17 cellular contexts compared by ENCODE assay signal in the genomic region with DNA sequence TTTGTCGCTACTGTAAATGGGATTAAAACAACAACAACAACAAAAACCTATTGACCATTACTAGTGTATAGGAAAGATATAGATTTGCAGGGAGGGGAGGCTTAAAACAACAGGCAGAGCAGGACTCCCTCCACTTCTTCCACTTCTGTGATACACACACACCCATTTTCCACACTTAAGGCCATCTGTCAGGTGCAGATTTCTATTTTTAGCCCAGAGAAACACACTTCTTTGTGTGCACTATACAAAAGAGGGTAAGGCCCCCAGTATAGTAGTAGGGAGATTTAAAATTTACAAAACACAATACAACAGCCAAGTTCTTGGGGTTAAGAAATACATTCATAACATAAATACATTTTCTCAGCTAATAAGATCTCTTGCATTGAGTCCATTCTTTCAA. TPM values are rescaled to one million over a fixed set of nuclear protein-coding genes. Genes with fewer than 3 reads are reported as not detected.
DNase-seq lines count a peak whose midpoint lies in the region; ATAC-seq, FAIRE-seq and TF ChIP-seq lines count a peak whose summit lies in the region.
"Had no signal": no experiment of that assay in that cellular context is flagged by ENCODE, and none has a peak within 500 bp of the region (broad histone marks: within the 10 kb centered on the region; RNA-seq: fewer than 3 reads in every experiment).

No MANE protein-coding gene starts in this region.

- peaks cover 25% of the 10 kb centered on the region for H3K36me3 ChIP-seq in OCI-LY7 (ENCODE audit: insufficient read depth, low read length)
- peaks cover 8% of the 10 kb centered on the region for H3K36me3 ChIP-seq in iPS-20b (ENCODE audit: insufficient read depth, low read depth, low read length)

- CTCF ChIA-PET in OCI-LY7 (lab: Charles Lee; ENCODE audit: unreplicated experiment) = interaction anchor here (0.6 kb wide), 1 partner anchor 18 kb away, joined by 3 read pairs; no protein-coding TSS in a partner anchor

- H3K9ac ChIP-seq in iPS-20b (ENCODE audit: low read depth, low read length) = peak overlapping the region; percentile 39; the same call in 1 of the 2 replicates

- H3K4me2 ChIP-seq in OCI-LY7 (ENCODE audit: low read length) = peak overlapping the region; percentile 74

- peaks cover 84% of the 10 kb centered on the region for H3K4me1 ChIP-seq in OCI-LY7 (ENCODE audit: insufficient read depth, low read length, poor library complexity, severe bottlenecking)
- peaks cover 15% of the 10 kb centered on the region for H3K4me1 ChIP-seq in iPS-20b (ENCODE audit: insufficient read depth, low read length)

- no peak overlapping the region for H3K27ac Mint-ChIP-seq in osteocyte (ENCODE audit: unreplicated experiment)
- H3K27ac Mint-ChIP-seq: activated CD8-positive, alpha-beta memory T cell treated with anti-CD3 and anti-CD28 coated beads, Interleukin-2, amount 10 ng/mL, durations not matched to agents 7 days and 5 days; activated naive CD4-positive, alpha-beta T cell treated with anti-CD3 and anti-CD28 coated beads, Interleukin-2, amount 50 U/mL, for 24 hours had no signal

- H3K4me3 ChIP-seq in OCI-LY7 (ENCODE audit: low read depth, low read length, poor library complexity, severe bottlenecking) (peak overlapping the region; percentile 52), iPS-20b (ENCODE audit: low read length) (no peak overlapping the region)

- no TSS peak for BruUV-seq in OCI-LY7 (replicated peaks; lab: Mats Ljungman, UMichigan)

- H3K4me3 Mint-ChIP-seq in osteocyte (ENCODE audit: unreplicated experiment) = no peak overlapping the region
- H3K4me3 Mint-ChIP-seq: activated CD8-positive, alpha-beta memory T cell treated with anti-CD3 and anti-CD28 coated beads, Interleukin-2, amount 10 ng/mL, durations not matched to agents 7 days and 5 days; activated naive CD4-positive, alpha-beta T cell treated with anti-CD3 and anti-CD28 coated beads, Interleukin-2, amount 50 U/mL, for 24 hours; nephron had no signal

- peaks cover 97% of the 10 kb centered on the region for H3K79me2 ChIP-seq in OCI-LY7 (ENCODE audit: insufficient read depth, low read depth, low read length)

- TF ChIP-seq CTCF in OCI-LY7 (conservative IDR thresholded peaks at IDR 0.05; ENCODE audit: low read length) (no peak), osteocyte (IDR thresholded peaks at IDR 0.05) (no peak)

- FAIRE-seq in RCC 7860 (lab: Jason Lieb, UNC) = no peak
- FAIRE-seq: G401.6 had no signal

- no peaks in the 10 kb centered on the region for H3K27me3 ChIP-seq in iPS-20b (ENCODE audit: insufficient read depth, low read length)

- peaks cover 19% of the 10 kb centered on the region for H3K4me1 Mint-ChIP-seq in osteocyte (ENCODE audit: unreplicated experiment)

- no peaks in the 10 kb centered on the region for H3K9me3 Mint-ChIP-seq in osteocyte (ENCODE audit: unreplicated experiment)
- H3K9me3 Mint-ChIP-seq: activated naive CD4-positive, alpha-beta T cell treated with anti-CD3 and anti-CD28 coated beads, Interleukin-2, amount 50 U/mL, for 24 hours; nephron had no signal

- H2AFZ ChIP-seq in OCI-LY7 (ENCODE audit: low read length) = no peak overlapping the region

- H4K20me1 ChIP-seq in OCI-LY7 (ENCODE audit: insufficient read depth, low read length) = no peaks in the 10 kb centered on the region

- ATAC-seq in GM21723 (IDR thresholded peaks at IDR 0.05; ENCODE audit: unreplicated experiment) = no peak
- ATAC-seq: activated CD8-positive, alpha-beta memory T cell treated with anti-CD3 and anti-CD28 coated beads, Interleukin-2, amount 10 ng/mL, durations not matched to agents 7 days and 5 days had no signal

- POLR2A ChIA-PET in OCI-LY7 (lab: Charles Lee) = interaction anchor here (0.6 to 3.7 kb wide), 4 partner anchors 8 to 28 kb away, joined by 3 to 52 read pairs (median 8); a partner anchor contains a TSS

- H3K9me2 ChIP-seq in OCI-LY7 (ENCODE audit: insufficient read depth, low read length) = no peaks in the 10 kb centered on the region

- H3K36me3 Mint-ChIP-seq in osteocyte (ENCODE audit: unreplicated experiment) = peaks cover 4% of the 10 kb centered on the region

- H3K9me3 ChIP-seq in OCI-LY7 (ENCODE audit: low read length) = no peaks in the 10 kb centered on the region
- no peaks in the 10 kb centered on the region for H3K9me3 ChIP-seq in iPS-20b (ENCODE audit: insufficient read depth, low read depth, low read length)

- DNase-seq in NCI-H1105 treated with DMSO at 0.1 percent for 48 hours (lab: John Stamatoyannopoulos, UW) = peak; percentile 12
- DNase-seq in NCI-H1105 (lab: John Stamatoyannopoulos, UW) = no peak
- DNase-seq in DMS53 treated with DMSO at 0.1 percent for 48 hours (lab: John Stamatoyannopoulos, UW; ENCODE audit: unreplicated experiment) = peak; percentile 28
- peak; percentile 91 for DNase-seq in OCI-LY7 (ENCODE audit: low spot score)
- DNase-seq in osteocyte (ENCODE audit: extremely low spot score, unreplicated experiment) = no peak
- no peak for DNase-seq in RCC 7860 (ENCODE audit: low spot score)
- DNase-seq: 8988T; activated CD8-positive, alpha-beta memory T cell treated with anti-CD3 and anti-CD28 coated beads, Interleukin-2, amount 10 ng/mL, durations not matched to agents 7 days and 5 days; effector memory CD4-positive, alpha-beta T cell; Kasumi-1; stimulated activated CD4-positive, alpha-beta T cell treated with anti-CD3 and anti-CD28 coated beads, Interleukin-15, amount 100 ng/mL, for 24 hours had no signal

- intact Hi-C loops in OCI-LY7 (cut with micrococcal nuclease; ENCODE audit: unreplicated experiment) = loop anchor here (1.0 to 2.0 kb wide), 3 partner anchors 21 to 111 kb away; no protein-coding TSS in a partner anchor

- H3K27me3 Mint-ChIP-seq in osteocyte (ENCODE audit: unreplicated experiment) = no peaks in the 10 kb centered on the region
- H3K27me3 Mint-ChIP-seq: activated CD8-positive, alpha-beta memory T cell treated with anti-CD3 and anti-CD28 coated beads, Interleukin-2, amount 10 ng/mL, durations not matched to agents 7 days and 5 days; activated naive CD4-positive, alpha-beta T cell treated with anti-CD3 and anti-CD28 coated beads, Interleukin-2, amount 50 U/mL, for 24 hours had no signal

- peak overlapping the region; percentile 89 for H3K27ac ChIP-seq in OCI-LY7 (ENCODE audit: low read depth, low read length, poor library complexity, severe bottlenecking)
- peak overlapping the region; percentile 36 for H3K27ac ChIP-seq in iPS-20b (ENCODE audit: low read length)
- H3K27ac ChIP-seq: HL-60 had no signal

RNA-seq across cellular contexts. Expression of a gene that starts 22.4 kb away (rescaled TPM):
- total RNA-seq in OCI-LY7 (2014; rRNA removed; shearing (Covaris generic)) = 69.7 and 85.0 TPM in 2 replicates
- total RNA-seq in OCI-LY7 (2022) = 54.9 and 64.2 TPM in 2 replicates
- total RNA-seq in osteocyte = 27.1 and 28.6 TPM in 2 replicates

Comparison
In these comparisons a context has a peak if more than half of its experiments do, and no peak if none do; other contexts are left out.
1. DNase-seq: peak in NCI-H1105 treated with DMSO at 0.1 percent for 48 hours (single experiment), DMS53 treated with DMSO at 0.1 percent for 48 hours (single experiment) and OCI-LY7 (single experiment); none in NCI-H1105 (single experiment), osteocyte (single experiment) and RCC 7860 (single experiment).